ENCODE assay signal across 2 cellular contexts in the genomic region with DNA sequence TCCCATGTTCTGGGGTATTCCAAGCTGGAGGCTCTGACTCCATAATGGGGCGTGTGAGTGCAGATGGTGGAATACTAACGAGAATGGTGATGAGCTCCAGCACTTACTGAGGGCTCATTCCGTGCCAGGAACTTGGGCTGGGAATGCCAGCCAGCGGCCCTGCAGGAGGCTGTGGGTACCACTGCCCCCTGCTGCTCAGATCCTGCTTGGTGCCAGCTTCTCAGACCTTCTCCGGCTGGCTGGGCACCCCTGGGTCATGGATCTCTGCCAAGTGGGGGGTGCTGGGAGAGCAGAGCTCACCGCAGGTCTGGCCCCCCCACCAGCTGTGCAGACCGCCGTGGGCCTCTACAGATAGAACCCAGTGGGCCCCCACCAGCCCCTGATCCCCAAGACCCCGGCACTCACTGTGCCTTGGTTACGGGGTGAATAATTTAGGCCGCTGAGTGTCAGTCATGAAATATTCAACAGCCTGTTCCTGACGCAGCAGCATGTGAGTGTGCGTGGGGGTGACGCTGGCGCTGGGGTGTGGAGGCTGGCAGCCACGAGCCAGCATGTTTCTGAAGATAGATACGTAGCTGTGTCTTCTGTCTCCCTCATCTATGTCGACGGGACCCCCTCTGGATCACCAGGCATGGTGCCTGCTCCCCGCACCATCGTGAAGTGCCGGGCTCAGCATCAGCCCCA. TPM values are rescaled to one million over a fixed set of nuclear protein-coding genes. Genes with fewer than 3 reads are reported as not detected.
DNase-seq lines count a peak whose midpoint lies in the region; FAIRE-seq and TF ChIP-seq lines count a peak whose summit lies in the region.
"Not testable (repeated sequence)": the region's sequence is repeated elsewhere in the genome, so short reads cannot be mapped to it uniquely, and the experiment has no call there.

No MANE protein-coding gene starts in this region.

- peak; percentile 52 for FAIRE-seq in endothelial cell of umbilical vein (lab: Jason Lieb, UNC)

- dilution Hi-C loops in endothelial cell of umbilical vein (cut with MboI; ENCODE audit: extremely low pct_ligation_motif_present, low sequenced_read_pairs): not testable (repeated sequence)

- not testable (repeated sequence) for H3K27ac ChIP-seq in endothelial cell of umbilical vein (ENCODE audit: insufficient read depth, low read depth, low read length)

- H3K4me1 ChIP-seq in endothelial cell of umbilical vein (ENCODE audit: control insufficient read depth, extremely low read depth, insufficient read depth, low read length): not testable (repeated sequence)

- in situ Hi-C loops in G401 (cut with HindIII; ENCODE audit: low sequenced_read_pairs): not testable (repeated sequence)

- not testable (repeated sequence) for H3K4me2 ChIP-seq in endothelial cell of umbilical vein (ENCODE audit: insufficient read depth, low read length)

- H2AFZ ChIP-seq in endothelial cell of umbilical vein (ENCODE audit: low read depth, low read length): not testable (repeated sequence)

- not testable (repeated sequence) for H3K79me2 ChIP-seq in endothelial cell of umbilical vein (ENCODE audit: control insufficient read depth, insufficient read depth, low read length)

- intact Hi-C loops in endothelial cell of umbilical vein (cut with micrococcal nuclease): not testable (repeated sequence)

- H3K27me3 ChIP-seq in endothelial cell of umbilical vein (ENCODE audit: control insufficient read depth in 2 of 2, insufficient read depth in 2 of 2, low read length in 2 of 2): not testable (repeated sequence)

- peak; percentile 82 for DNase-seq in G401 (ENCODE audit: low spot score)
- not testable (repeated sequence) for DNase-seq in endothelial cell of umbilical vein (ENCODE audit: low read depth, low spot score)

- not testable (repeated sequence) for BruUV-seq in endothelial cell of umbilical vein (replicated peaks; lab: Mats Ljungman, UMichigan)

- not testable (repeated sequence) for H4K20me1 ChIP-seq in endothelial cell of umbilical vein (replicated peaks; ENCODE audit: control insufficient read depth, extremely low read depth, insufficient read depth, low read length)

- POLR2A ChIA-PET in endothelial cell of umbilical vein (lab: Charles Lee): not testable (repeated sequence)

- H3K9me3 ChIP-seq in endothelial cell of umbilical vein (replicated peaks; ENCODE audit: control insufficient read depth, insufficient read depth, low read length): not testable (repeated sequence)

- not testable (repeated sequence) for TF ChIP-seq POLR2A in endothelial cell of umbilical vein (IDR thresholded peaks at IDR 0.05; ENCODE audit: low read depth, low read length)

- CTCF ChIA-PET in endothelial cell of umbilical vein (lab: Charles Lee): interaction anchor here (0.6 to 10.3 kb wide), 43 partner anchors 7 to 1321 kb away, joined by 3 to 202 read pairs (median 5); a partner anchor contains a TSS

- not testable (repeated sequence) for H3K9me1 ChIP-seq in endothelial cell of umbilical vein (replicated peaks; ENCODE audit: control insufficient read depth, extremely low read depth, insufficient read depth, low read length)

- TF ChIP-seq CTCF in endothelial cell of umbilical vein (IDR thresholded peaks at IDR 0.05; ENCODE audit: extremely low read depth in 1 of 2, insufficient read depth in 1 of 2, low read depth in 1 of 2, low read length in 2 of 2): peak; percentile 22 to 48

- not testable (repeated sequence) for H3K36me3 ChIP-seq in endothelial cell of umbilical vein (ENCODE audit: control insufficient read depth in 2 of 2, extremely low read depth in 1 of 2, insufficient read depth in 2 of 2, low read length in 2 of 2)

- not testable (repeated sequence) for H3K9ac ChIP-seq in endothelial cell of umbilical vein (replicated peaks; ENCODE audit: extremely low read depth, insufficient read depth, low read length)

- H3K4me3 ChIP-seq in endothelial cell of umbilical vein (replicated peaks in 1 of 3; ENCODE audit: insufficient read depth in 1 of 3, low read depth in 1 of 3, low read length in 3 of 3): not testable (repeated sequence)

RNA-seq across cellular contexts. Expression of a gene that starts 12.6 kb away (rescaled TPM):
- 0.07 TPM in 1 of 2 replicates, not detected in the other for total RNA-seq in G401 (2014; rRNA removed; shearing (Covaris generic))
- total RNA-seq in endothelial cell of umbilical vein: 0.71 and 2.2 TPM in 2 replicates
- polyA plus RNA-seq in endothelial cell of umbilical vein: 0.46 and 0.54 TPM in 2 replicates
- polyA plus RNA-seq in endothelial cell of umbilical vein (2011; cell fraction: cytosol; rRNA removed): 0.07 and 0.17 TPM in 2 replicates
- polyA plus RNA-seq in endothelial cell of umbilical vein (2011; cell fraction: nucleus; rRNA removed): 0.76 and 0.80 TPM in 2 replicates
- polyA plus RNA-seq in endothelial cell of umbilical vein (2012): 0.71 and 0.75 TPM in 2 replicates
- polyA minus RNA-seq in endothelial cell of umbilical vein: 0.13 TPM in 1 of 2 replicates, not detected in the other
- polyA minus RNA-seq in endothelial cell of umbilical vein (2011; cell fraction: cytosol; rRNA and poly(A)+ RNA removed): 4.0 TPM
- polyA minus RNA-seq in endothelial cell of umbilical vein (2011; cell fraction: nucleus; rRNA and poly(A)+ RNA removed): 0.34 TPM in 1 of 2 replicates, not detected in the other

RNA-seq across cellular contexts. Expression of a gene that starts 17.4 kb away (rescaled TPM):
- total RNA-seq in G401 (2014; rRNA removed; shearing (Covaris generic)): 1.6 and 3.1 TPM in 2 replicates
- 9.4 and 13.3 TPM in 2 replicates for total RNA-seq in endothelial cell of umbilical vein
- 3.6 and 3.7 TPM in 2 replicates for polyA plus RNA-seq in endothelial cell of umbilical vein
- 2.7 and 2.9 TPM in 2 replicates for polyA plus RNA-seq in endothelial cell of umbilical vein (2011; cell fraction: cytosol; rRNA removed)
- polyA plus RNA-seq in endothelial cell of umbilical vein (2011; cell fraction: nucleus; rRNA removed): 2.1 and 3.5 TPM in 2 replicates
- 4.7 and 12.3 TPM in 2 replicates for polyA plus RNA-seq in endothelial cell of umbilical vein (2012)
- 2.0 and 2.4 TPM in 2 replicates for polyA minus RNA-seq in endothelial cell of umbilical vein
- 6.2 TPM for polyA minus RNA-seq in endothelial cell of umbilical vein (2011; cell fraction: cytosol; rRNA and poly(A)+ RNA removed)
- polyA minus RNA-seq in endothelial cell of umbilical vein (2011; cell fraction: nucleus; rRNA and poly(A)+ RNA removed): 1.4 and 1.5 TPM in 2 replicates

RNA-seq across cellular contexts. Expression of a gene that starts 28.8 kb away (rescaled TPM):
- total RNA-seq in G401 (2014; rRNA removed; shearing (Covaris generic)): 4.9 and 6.1 TPM in 2 replicates
- total RNA-seq in endothelial cell of umbilical vein: 33.9 and 48.7 TPM in 2 replicates
- polyA plus RNA-seq in endothelial cell of umbilical vein: 38.8 and 52.9 TPM in 2 replicates
- 8.5 and 11.8 TPM in 2 replicates for polyA plus RNA-seq in endothelial cell of umbilical vein (2011; cell fraction: cytosol; rRNA removed)
- 247 and 252 TPM in 2 replicates for polyA plus RNA-seq in endothelial cell of umbilical vein (2011; cell fraction: nucleus; rRNA removed)
- polyA plus RNA-seq in endothelial cell of umbilical vein (2012): 18.0 and 27.4 TPM in 2 replicates
- polyA minus RNA-seq in endothelial cell of umbilical vein: 11.2 and 23.6 TPM in 2 replicates
- polyA minus RNA-seq in endothelial cell of umbilical vein (2011; cell fraction: cytosol; rRNA and poly(A)+ RNA removed): not detected
- polyA minus RNA-seq in endothelial cell of umbilical vein (2011; cell fraction: nucleus; rRNA and poly(A)+ RNA removed): 31.3 and 39.8 TPM in 2 replicates

RNA-seq across cellular contexts. Expression of a gene that starts 43.6 kb away (rescaled TPM):
- 94.4 and 99.2 TPM in 2 replicates for total RNA-seq in G401 (2014; rRNA removed; shearing (Covaris generic))
- 69.4 and 76.5 TPM in 2 replicates for total RNA-seq in endothelial cell of umbilical vein
- polyA plus RNA-seq in endothelial cell of umbilical vein: 104 and 105 TPM in 2 replicates
- 84.5 and 86.8 TPM in 2 replicates for polyA plus RNA-seq in endothelial cell of umbilical vein (2011; cell fraction: cytosol; rRNA removed)
- 48.1 and 56.4 TPM in 2 replicates for polyA plus RNA-seq in endothelial cell of umbilical vein (2011; cell fraction: nucleus; rRNA removed)
- polyA plus RNA-seq in endothelial cell of umbilical vein (2012): 76.1 and 79.8 TPM in 2 replicates
- polyA minus RNA-seq in endothelial cell of umbilical vein: 42.4 and 44.3 TPM in 2 replicates
- 29.4 TPM for polyA minus RNA-seq in endothelial cell of umbilical vein (2011; cell fraction: cytosol; rRNA and poly(A)+ RNA removed)
- polyA minus RNA-seq in endothelial cell of umbilical vein (2011; cell fraction: nucleus; rRNA and poly(A)+ RNA removed): 10.6 and 13.3 TPM in 2 replicates

RNA-seq across cellular contexts. Expression of a gene that starts 54.3 kb away (rescaled TPM):
- total RNA-seq in G401 (2014; rRNA removed; shearing (Covaris generic)): 8.2 and 8.6 TPM in 2 replicates
- 56.9 and 68.3 TPM in 2 replicates for total RNA-seq in endothelial cell of umbilical vein
- polyA plus RNA-seq in endothelial cell of umbilical vein: 30.6 and 40.8 TPM in 2 replicates
- 15.3 and 21.4 TPM in 2 replicates for polyA plus RNA-seq in endothelial cell of umbilical vein (2011; cell fraction: cytosol; rRNA removed)
- polyA plus RNA-seq in endothelial cell of umbilical vein (2011; cell fraction: nucleus; rRNA removed): 140 and 157 TPM in 2 replicates
- 25.4 and 32.1 TPM in 2 replicates for polyA plus RNA-seq in endothelial cell of umbilical vein (2012)
- 24.3 and 28.8 TPM in 2 replicates for polyA minus RNA-seq in endothelial cell of umbilical vein
- 1.3 TPM for polyA minus RNA-seq in endothelial cell of umbilical vein (2011; cell fraction: cytosol; rRNA and poly(A)+ RNA removed)
- polyA minus RNA-seq in endothelial cell of umbilical vein (2011; cell fraction: nucleus; rRNA and poly(A)+ RNA removed): 33.5 and 67.5 TPM in 2 replicates
